In the genomic region with DNA sequence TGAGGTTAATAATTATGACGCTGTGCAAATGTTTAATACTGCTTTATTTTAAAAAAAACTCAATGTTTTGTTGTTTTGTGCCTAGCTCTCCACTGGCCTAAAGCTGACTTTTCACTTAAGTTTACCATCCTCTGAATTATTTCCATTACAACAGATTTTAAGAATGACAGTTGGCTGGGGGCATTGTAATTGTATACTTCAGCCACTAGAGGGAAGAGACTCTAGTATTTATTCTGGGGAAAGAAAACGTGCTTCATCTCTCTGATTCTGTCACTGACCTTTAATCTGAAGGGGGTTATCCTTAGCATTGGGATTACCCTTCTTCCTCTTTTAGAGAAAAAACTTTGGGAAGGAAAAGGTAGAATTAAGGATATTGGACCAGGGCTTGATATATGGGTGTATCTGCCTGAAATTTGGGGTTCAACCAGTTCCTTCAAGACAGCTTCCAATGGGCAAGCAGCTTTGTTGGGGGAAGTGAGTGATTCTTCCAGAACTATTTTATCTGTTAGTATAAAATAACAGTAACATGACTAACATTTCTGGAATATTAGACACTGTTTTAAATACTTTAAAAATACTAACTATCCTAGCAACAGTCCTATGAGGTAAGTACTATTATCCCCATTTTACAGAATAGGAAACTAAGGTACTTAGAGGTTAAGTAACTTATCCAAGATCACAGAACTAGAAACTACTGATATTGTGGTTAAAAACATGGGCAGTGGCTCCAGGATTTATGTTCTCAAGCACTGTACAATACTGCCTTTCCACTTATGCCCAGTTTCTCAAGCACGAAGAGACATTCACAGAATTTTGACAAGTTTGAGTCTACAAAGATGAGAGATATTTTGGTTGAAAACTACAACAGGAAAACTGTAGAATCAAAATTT, we compare ENCODE assay signal across 8 cellular contexts.
A peak's percentile ranks its signal among the peaks of the same experiment; 100 is the strongest.
DNase-seq lines count a peak whose midpoint lies in the region; ATAC-seq, FAIRE-seq and TF ChIP-seq lines count a peak whose summit lies in the region.

No MANE protein-coding gene starts in this region.

- TF ChIP-seq CTCF in psoas muscle (IDR thresholded peaks at IDR 0.05): peak; percentile 89

- WGBS in psoas muscle, 3 donors: 50 to 58% (median 51%) methylated on average over 3 of the region's 3 CpGs

- no peaks in the 10 kb centered on the region for H3K27me3 ChIP-seq in psoas muscle (ENCODE audit: insufficient read depth in 3 of 3, low read length in 2 of 3)

- H3K4me3 ChIP-seq in psoas muscle: no peak overlapping the region

- H3K36me3 ChIP-seq in psoas muscle (ENCODE audit: insufficient read depth in 1 of 2, low read depth in 1 of 2): no peaks in the 10 kb centered on the region

- DNase-seq in GM03348 (ENCODE audit: low spot score): peak; percentile 44
- peak; percentile 18 for DNase-seq in SKM-1 (lab: John Stamatoyannopoulos, UW; ENCODE audit: unreplicated experiment)
- DNase-seq in fibroblast of peridontal ligament (ENCODE audit: extremely low read depth): peak; percentile 57
- DNase-seq in psoas muscle: no peak
- DNase-seq in mesenteric fat pad (ENCODE audit: low spot score): no peak
- no peak for DNase-seq in epidermal melanocyte (ENCODE audit: insufficient read length, low spot score)

- peak; percentile 58 for ATAC-seq in HG03520 (IDR thresholded peaks at IDR 0.05; ENCODE audit: unreplicated experiment)
- peak; percentile 48 to 71 (median 64) for ATAC-seq in psoas muscle

- peaks cover 10% of the 10 kb centered on the region for H3K4me1 ChIP-seq in psoas muscle

- FAIRE-seq in A204.1 (lab: Jason Lieb, UNC): peak; percentile 23

- intact Hi-C loops in psoas muscle (cut with DNase I): loop anchor here in 1 of 2 donors (5.0 kb wide), 1 partner anchor 219 kb away; no protein-coding TSS in a partner anchor

- H3K9me3 ChIP-seq in psoas muscle: no peaks in the 10 kb centered on the region

- no peak overlapping the region for H3K27ac ChIP-seq in psoas muscle

Comparison
In these comparisons a context has a peak if more than half of its experiments do, and no peak if none do; other contexts are left out.
1. DNase-seq: peak in GM03348 (single experiment), SKM-1 (single experiment) and fibroblast of peridontal ligament (single experiment); none in psoas muscle (0 of 2), mesenteric fat pad (single experiment) and epidermal melanocyte (single experiment).